ENCODE assay signal across 8 cellular contexts in the genomic region with DNA sequence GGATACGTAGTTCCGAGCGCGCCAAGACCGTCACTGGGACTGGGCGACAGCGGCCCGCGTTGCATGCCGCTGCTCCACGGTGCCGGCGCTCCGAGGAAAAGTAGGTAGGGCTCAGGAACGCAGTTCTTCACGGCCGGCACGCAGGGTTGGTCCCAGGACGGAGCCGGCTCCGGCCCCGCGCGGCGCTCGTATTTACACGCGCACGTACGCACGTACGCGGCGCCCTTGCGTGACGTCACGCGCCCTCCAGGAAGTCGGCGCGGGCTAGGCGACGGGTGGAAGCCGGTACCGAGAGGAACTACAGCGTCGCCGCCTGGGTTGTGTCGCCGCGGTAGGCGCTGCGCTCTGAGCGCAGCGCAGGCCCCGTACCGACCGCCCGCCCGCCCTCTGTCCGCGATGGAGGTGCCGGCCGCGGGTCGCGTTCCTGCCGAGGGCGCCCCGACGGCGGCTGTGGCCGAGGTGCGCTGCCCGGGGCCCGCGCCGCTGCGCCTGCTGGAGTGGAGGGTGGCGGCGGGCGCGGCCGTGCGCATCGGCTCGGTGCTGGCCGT.
DNase-seq lines count a peak whose midpoint lies in the region; ATAC-seq and TF ChIP-seq lines count a peak whose summit lies in the region.

Gene CTDP1 (plus strand): TSS at position 252 of the 548 bp plus-strand sequence. CDS start 145 bp downstream, at position 397.

- peak; percentile 41 for DNase-seq in NCI-H1694 (lab: John Stamatoyannopoulos, UW)
- peak; percentile 75 to 97 (median 85) for DNase-seq in T-helper 2 cell
- peak; percentile 68 for DNase-seq in astrocyte of the cerebellum (ENCODE audit: low read depth)
- peak in 45 of 51 donors; percentile 77 to 99 (median 91) for DNase-seq in hypothalamus (lab: John Stamatoyannopoulos, UW)
- DNase-seq in retinal pigment epithelial cell (ENCODE audit: low read depth): peak; percentile 70
- DNase-seq in KBM-7: no peak

- peak within 1 kb of the TSS; percentile 81 for H3K4me3 ChIP-seq in astrocyte of the cerebellum (ENCODE audit: low read depth, low read length)
- peak within 1 kb of the TSS; percentile 87 for H3K4me3 ChIP-seq in retinal pigment epithelial cell (ENCODE audit: low read length)

- TF ChIP-seq CTCF in astrocyte of the cerebellum (IDR thresholded peaks at IDR 0.05; ENCODE audit: low read depth, low read length, missing control alignments) (no peak), retinal pigment epithelial cell (conservative IDR thresholded peaks at IDR 0.05; ENCODE audit: low read depth, low read length) (no peak)

- ATAC-seq in GM18505 (IDR thresholded peaks at IDR 0.05; ENCODE audit: unreplicated experiment) (peak; percentile 63), HG02884 (IDR thresholded peaks at IDR 0.05; ENCODE audit: unreplicated experiment) (peak; percentile 58)

- TF ChIP-seq POLR2A in GM18505 (IDR thresholded peaks at IDR 0.05; ENCODE audit: borderline replicate concordance, extremely low read depth, insufficient read depth, insufficient read length): peak; percentile 59

- in situ Hi-C loops in astrocyte of the cerebellum (cut with HindIII; ENCODE audit: low sequenced_read_pairs): no loop called here
- in situ Hi-C loops in KBM-7 (cut with MboI; ENCODE audit: low pct_unique_long_range_greater_than_20kb, low sequenced_read_pairs): no loop called here
